ENCODE assay signal across 1 cellular context in the genomic region with DNA sequence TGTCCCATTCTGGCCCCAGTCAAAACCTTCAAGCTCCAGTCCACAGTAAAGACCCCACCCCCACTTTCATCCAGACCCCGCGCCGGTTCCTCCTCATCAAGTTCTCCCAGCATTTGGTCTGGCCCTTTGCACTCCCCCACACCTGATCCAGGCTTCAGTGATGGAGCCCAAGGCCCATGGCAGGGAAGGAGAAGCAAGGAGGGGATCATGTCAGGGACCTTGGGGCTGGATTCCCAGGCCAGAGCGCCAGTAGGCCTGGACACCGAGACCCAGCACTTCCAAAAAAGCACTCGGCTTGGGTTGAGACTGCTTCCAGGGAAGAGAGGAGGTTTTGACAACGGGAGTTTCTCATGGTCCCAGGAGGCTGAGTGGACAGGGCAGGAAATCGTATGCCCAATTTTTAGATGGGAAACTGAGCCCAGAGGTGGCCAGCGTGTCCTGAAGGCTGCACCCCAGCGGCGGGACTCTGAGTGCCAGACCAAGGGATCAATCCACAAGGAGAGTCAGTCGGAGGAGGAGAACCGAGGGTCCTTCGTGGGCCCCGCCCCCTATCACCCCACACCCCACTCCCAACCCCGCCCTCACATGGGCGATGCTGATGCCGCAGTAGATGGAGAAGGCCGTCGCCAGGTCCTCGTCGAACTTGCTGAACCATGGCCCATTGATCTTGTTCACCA.
TF ChIP-seq lines count a peak whose summit lies in the region.

No MANE protein-coding gene starts in this region.

TF ChIP-seq in GM23338, 12 proteins besides CTCF, POLR2A, EP300 and RAD21 (continued from another document):
- TF ChIP-seq, protein P1, sequence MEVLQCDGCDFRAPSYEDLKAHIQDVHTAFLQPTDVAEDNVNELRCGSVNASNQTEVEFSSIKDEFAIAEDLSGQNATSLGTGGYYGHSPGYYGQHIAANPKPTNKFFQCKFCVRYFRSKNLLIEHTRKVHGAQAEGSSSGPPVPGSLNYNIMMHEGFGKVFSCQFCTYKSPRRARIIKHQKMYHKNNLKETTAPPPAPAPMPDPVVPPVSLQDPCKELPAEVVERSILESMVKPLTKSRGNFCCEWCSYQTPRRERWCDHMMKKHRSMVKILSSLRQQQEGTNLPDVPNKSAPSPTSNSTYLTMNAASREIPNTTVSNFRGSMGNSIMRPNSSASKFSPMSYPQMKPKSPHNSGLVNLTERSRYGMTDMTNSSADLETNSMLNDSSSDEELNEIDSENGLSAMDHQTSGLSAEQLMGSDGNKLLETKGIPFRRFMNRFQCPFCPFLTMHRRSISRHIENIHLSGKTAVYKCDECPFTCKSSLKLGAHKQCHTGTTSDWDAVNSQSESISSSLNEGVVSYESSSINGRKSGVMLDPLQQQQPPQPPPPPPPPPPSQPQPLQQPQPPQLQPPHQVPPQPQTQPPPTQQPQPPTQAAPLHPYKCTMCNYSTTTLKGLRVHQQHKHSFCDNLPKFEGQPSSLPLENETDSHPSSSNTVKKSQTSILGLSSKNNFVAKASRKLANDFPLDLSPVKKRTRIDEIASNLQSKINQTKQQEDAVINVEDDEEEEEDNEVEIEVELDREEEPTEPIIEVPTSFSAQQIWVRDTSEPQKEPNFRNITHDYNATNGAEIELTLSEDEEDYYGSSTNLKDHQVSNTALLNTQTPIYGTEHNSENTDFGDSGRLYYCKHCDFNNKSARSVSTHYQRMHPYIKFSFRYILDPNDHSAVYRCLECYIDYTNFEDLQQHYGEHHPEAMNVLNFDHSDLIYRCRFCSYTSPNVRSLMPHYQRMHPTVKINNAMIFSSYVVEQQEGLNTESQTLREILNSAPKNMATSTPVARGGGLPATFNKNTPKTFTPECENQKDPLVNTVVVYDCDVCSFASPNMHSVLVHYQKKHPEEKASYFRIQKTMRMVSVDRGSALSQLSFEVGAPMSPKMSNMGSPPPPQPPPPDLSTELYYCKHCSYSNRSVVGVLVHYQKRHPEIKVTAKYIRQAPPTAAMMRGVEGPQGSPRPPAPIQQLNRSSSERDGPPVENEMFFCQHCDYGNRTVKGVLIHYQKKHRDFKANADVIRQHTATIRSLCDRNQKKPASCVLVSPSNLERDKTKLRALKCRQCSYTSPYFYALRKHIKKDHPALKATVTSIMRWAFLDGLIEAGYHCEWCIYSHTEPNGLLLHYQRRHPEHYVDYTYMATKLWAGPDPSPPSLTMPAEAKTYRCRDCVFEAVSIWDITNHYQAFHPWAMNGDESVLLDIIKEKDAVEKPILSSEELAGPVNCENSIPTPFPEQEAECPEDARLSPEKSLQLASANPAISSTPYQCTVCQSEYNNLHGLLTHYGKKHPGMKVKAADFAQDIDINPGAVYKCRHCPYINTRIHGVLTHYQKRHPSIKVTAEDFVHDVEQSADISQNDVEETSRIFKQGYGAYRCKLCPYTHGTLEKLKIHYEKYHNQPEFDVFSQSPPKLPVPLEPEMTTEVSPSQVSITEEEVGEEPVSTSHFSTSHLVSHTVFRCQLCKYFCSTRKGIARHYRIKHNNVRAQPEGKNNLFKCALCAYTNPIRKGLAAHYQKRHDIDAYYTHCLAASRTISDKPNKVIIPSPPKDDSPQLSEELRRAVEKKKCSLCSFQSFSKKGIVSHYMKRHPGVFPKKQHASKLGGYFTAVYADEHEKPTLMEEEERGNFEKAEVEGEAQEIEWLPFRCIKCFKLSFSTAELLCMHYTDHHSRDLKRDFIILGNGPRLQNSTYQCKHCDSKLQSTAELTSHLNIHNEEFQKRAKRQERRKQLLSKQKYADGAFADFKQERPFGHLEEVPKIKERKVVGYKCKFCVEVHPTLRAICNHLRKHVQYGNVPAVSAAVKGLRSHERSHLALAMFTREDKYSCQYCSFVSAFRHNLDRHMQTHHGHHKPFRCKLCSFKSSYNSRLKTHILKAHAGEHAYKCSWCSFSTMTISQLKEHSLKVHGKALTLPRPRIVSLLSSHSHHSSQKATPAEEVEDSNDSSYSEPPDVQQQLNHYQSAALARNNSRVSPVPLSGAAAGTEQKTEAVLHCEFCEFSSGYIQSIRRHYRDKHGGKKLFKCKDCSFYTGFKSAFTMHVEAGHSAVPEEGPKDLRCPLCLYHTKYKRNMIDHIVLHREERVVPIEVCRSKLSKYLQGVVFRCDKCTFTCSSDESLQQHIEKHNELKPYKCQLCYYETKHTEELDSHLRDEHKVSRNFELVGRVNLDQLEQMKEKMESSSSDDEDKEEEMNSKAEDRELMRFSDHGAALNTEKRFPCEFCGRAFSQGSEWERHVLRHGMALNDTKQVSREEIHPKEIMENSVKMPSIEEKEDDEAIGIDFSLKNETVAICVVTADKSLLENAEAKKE (CRISPR knock-in tag; IDR thresholded peaks at IDR 0.05) = no peak
- TF ChIP-seq STAT1 (IDR thresholded peaks at IDR 0.05; ENCODE audit: unreplicated experiment) = no peak
- no peak for TF ChIP-seq CREB1 (CRISPR knock-in tag; IDR thresholded peaks at IDR 0.05; ENCODE audit: low read depth)
- TF ChIP-seq EZH2 (IDR thresholded peaks at IDR 0.05; ENCODE audit: low read depth, unreplicated experiment) = no peak
- no peak for TF ChIP-seq JUNB (IDR thresholded peaks at IDR 0.05; ENCODE audit: unreplicated experiment)
- TF ChIP-seq, protein P2, sequence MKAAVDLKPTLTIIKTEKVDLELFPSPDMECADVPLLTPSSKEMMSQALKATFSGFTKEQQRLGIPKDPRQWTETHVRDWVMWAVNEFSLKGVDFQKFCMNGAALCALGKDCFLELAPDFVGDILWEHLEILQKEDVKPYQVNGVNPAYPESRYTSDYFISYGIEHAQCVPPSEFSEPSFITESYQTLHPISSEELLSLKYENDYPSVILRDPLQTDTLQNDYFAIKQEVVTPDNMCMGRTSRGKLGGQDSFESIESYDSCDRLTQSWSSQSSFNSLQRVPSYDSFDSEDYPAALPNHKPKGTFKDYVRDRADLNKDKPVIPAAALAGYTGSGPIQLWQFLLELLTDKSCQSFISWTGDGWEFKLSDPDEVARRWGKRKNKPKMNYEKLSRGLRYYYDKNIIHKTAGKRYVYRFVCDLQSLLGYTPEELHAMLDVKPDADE (IDR thresholded peaks at IDR 0.05) = no peak
- no peak for TF ChIP-seq ZNF331 (CRISPR knock-in tag; IDR thresholded peaks at IDR 0.05; ENCODE audit: low read depth)
- no peak for TF ChIP-seq POLR2AphosphoS5 (IDR thresholded peaks at IDR 0.05; ENCODE audit: low read depth)
- TF ChIP-seq EZH2phosphoT487 (IDR thresholded peaks at IDR 0.05; ENCODE audit: unreplicated experiment) = no peak
- TF ChIP-seq ZNF114 (CRISPR knock-in tag; IDR thresholded peaks at IDR 0.05) = no peak
- no peak for TF ChIP-seq NANOG (IDR thresholded peaks at IDR 0.05; ENCODE audit: borderline replicate concordance)
